Comparison of ENCODE assay signal across 26 cellular contexts in genomic region chr1:61175976-61176375, GRCh38.
"Had no signal": no experiment of that assay in that cellular context is flagged by ENCODE, and none has a peak within 500 bp of the region (broad histone marks: within the 10 kb centered on the region; RNA-seq: fewer than 3 reads in every experiment).

No MANE protein-coding gene starts in this region.

- H3K36me3 Mint-ChIP-seq: activated CD4-positive, alpha-beta memory T cell treated with anti-CD3 and anti-CD28 coated beads for 36 hours; activated naive CD4-positive, alpha-beta T cell treated with anti-CD3 and anti-CD28 coated beads, Interleukin-2, amount 10 ng/mL, durations not matched to agents 7 days and 5 days had no signal

- H3K4me2 ChIP-seq: hepatocyte, smooth muscle cell had no signal

- H3K9ac ChIP-seq: parathyroid adenoma had no signal

- H3K27ac ChIP-seq: cardiac muscle cell, hepatocyte, parathyroid adenoma, right lobe of liver, vagina had no signal

- DNase-seq: activated B cell treated with CpG ODN at 0.5 μM for 24 hours; activated CD4-positive, alpha-beta memory T cell treated with anti-CD3 and anti-CD28 coated beads for 36 hours; activated CD4-positive, alpha-beta T cell treated with anti-CD3 and anti-CD28 coated beads for 36 hours; activated effector memory CD4-positive, alpha-beta T cell treated with Interleukin-2 at 50 U/mL for 16 hours; activated naive CD4-positive, alpha-beta T cell treated with anti-CD3 and anti-CD28 coated beads, Interleukin-2, amount 10 ng/mL, durations not matched to agents 7 days and 5 days; activated T-cell treated with anti-CD3 and anti-CD28 coated beads, Interleukin-2, amount 50 U/mL, for 72 hours; amygdala; effector memory CD4-positive, alpha-beta T cell; foreskin melanocyte; glutamatergic neuron; immature natural killer cell; midbrain; nucleus accumbens; right lobe of liver; stimulated activated CD4-positive, alpha-beta T cell treated with anti-CD3 and anti-CD28 coated beads, Interleukin-15, amount 100 ng/mL, for 24 hours; stimulated activated CD4-positive, alpha-beta T cell treated with anti-CD3 and anti-CD28 coated beads, Interleukin-2, amount 100 ng/mL, for 48 hours; stimulated activated naive CD4-positive, alpha-beta T cell; testis had no signal

- H3K4me3 ChIP-seq: cardiac muscle cell, hepatocyte, right lobe of liver, smooth muscle cell, testis, vagina had no signal

- H3K36me3 ChIP-seq: cardiac muscle cell, right lobe of liver, vagina had no signal

- H3K27me3 ChIP-seq: cardiac muscle cell, hepatocyte, right lobe of liver, testis, vagina had no signal

- H2AFZ ChIP-seq: hepatocyte, parathyroid adenoma had no signal

- H3K27me3 Mint-ChIP-seq: dendritic cell treated with granulocyte-macrophage colony-stimulating factor and Interleukin-4, amounts not matched to agents 40 ng/mL and 50 ng/mL, for 4 days; type B pancreatic cell had no signal

- H3K9me3 ChIP-seq: right lobe of liver, testis, vagina had no signal

- ATAC-seq: activated CD4-positive, alpha-beta T cell treated with anti-CD3 and anti-CD28 coated beads for 36 hours; esophagus mucosa had no signal

- H3K9me3 Mint-ChIP-seq: activated B cell treated with CpG ODN at 0.5 μM for 24 hours; activated CD4-positive, alpha-beta memory T cell treated with anti-CD3 and anti-CD28 coated beads for 36 hours; activated naive CD4-positive, alpha-beta T cell treated with anti-CD3 and anti-CD28 coated beads, Interleukin-2, amount 10 ng/mL, durations not matched to agents 7 days and 5 days; activated T-cell treated with anti-CD3 and anti-CD28 coated beads, Interleukin-2, amount 50 U/mL, for 72 hours; dendritic cell treated with granulocyte-macrophage colony-stimulating factor and Interleukin-4, amounts not matched to agents 40 ng/mL and 50 ng/mL, for 4 days; immature natural killer cell; type B pancreatic cell had no signal

- H3K4me3 Mint-ChIP-seq: activated B cell treated with CpG ODN at 0.5 μM for 24 hours; activated CD4-positive, alpha-beta memory T cell treated with anti-CD3 and anti-CD28 coated beads for 36 hours; activated CD4-positive, alpha-beta T cell treated with anti-CD3 and anti-CD28 coated beads for 36 hours; activated naive CD4-positive, alpha-beta T cell treated with anti-CD3 and anti-CD28 coated beads, Interleukin-2, amount 10 ng/mL, durations not matched to agents 7 days and 5 days; activated T-cell treated with anti-CD3 and anti-CD28 coated beads, Interleukin-2, amount 50 U/mL, for 72 hours; dendritic cell treated with granulocyte-macrophage colony-stimulating factor and Interleukin-4, amounts not matched to agents 40 ng/mL and 50 ng/mL, for 4 days; immature natural killer cell; type B pancreatic cell had no signal

- H3K4me1 Mint-ChIP-seq: activated B cell treated with CpG ODN at 0.5 μM for 24 hours; activated CD4-positive, alpha-beta T cell treated with anti-CD3 and anti-CD28 coated beads for 36 hours; activated naive CD4-positive, alpha-beta T cell treated with anti-CD3 and anti-CD28 coated beads, Interleukin-2, amount 10 ng/mL, durations not matched to agents 7 days and 5 days; immature natural killer cell had no signal

- H3K27ac Mint-ChIP-seq: activated B cell treated with CpG ODN at 0.5 μM for 24 hours; activated CD4-positive, alpha-beta memory T cell treated with anti-CD3 and anti-CD28 coated beads for 36 hours; activated CD4-positive, alpha-beta T cell treated with anti-CD3 and anti-CD28 coated beads for 36 hours; activated naive CD4-positive, alpha-beta T cell treated with anti-CD3 and anti-CD28 coated beads, Interleukin-2, amount 10 ng/mL, durations not matched to agents 7 days and 5 days; activated T-cell treated with anti-CD3 and anti-CD28 coated beads, Interleukin-2, amount 50 U/mL, for 72 hours; dendritic cell treated with granulocyte-macrophage colony-stimulating factor and Interleukin-4, amounts not matched to agents 40 ng/mL and 50 ng/mL, for 4 days; immature natural killer cell; type B pancreatic cell had no signal
